In the genomic region with DNA sequence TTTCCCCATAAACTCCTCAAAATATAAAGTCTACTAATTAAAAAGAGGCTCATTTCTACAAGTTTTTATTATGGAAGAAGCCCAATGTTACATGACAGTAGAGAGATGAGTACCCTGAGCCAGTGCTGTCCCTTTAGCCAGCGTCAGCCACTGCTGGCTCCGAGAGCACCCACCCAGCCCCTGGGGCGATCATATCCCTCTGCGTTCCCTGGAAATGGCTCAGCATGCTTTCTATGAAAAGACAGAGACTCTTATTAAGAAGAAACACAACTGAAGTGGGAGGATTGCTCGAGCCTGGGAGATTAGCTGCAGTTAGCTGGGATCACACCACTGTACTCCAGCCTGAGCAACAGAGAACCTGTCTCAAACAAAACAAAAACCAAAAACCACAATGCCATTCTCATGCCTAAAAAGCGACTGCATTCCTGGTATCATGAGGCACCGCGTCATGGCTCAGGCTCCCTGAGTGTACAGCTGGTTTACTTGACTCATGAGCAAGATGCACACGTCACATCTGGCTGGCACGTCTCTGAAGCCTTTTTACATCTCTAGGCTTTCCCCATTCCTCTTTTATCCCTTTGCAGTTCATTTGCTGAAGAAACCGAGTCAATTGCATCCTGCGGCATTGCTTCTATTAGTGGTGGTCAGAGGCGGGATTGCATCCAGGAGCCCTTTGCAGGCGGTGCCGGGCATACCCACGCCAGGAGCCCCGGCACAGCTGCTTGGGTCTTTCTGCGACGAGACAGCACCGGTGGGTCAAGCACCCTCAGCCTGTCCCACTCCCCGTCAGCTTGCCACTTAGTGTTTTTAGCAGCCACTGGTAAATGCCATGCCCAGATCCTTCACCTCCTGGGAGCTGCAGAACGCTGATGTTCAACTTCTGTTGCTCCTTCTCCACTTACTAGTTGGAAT, we compare ENCODE assay signal across 14 cellular contexts.
A peak's percentile ranks its signal among the peaks of the same experiment; 100 is the strongest.
DNase-seq lines count a peak whose midpoint lies in the region; ATAC-seq and TF ChIP-seq lines count a peak whose summit lies in the region.
"Had no signal": no experiment of that assay in that cellular context is flagged by ENCODE, and none has a peak within 500 bp of the region (broad histone marks: within the 10 kb centered on the region; RNA-seq: fewer than 3 reads in every experiment).

No MANE protein-coding gene starts in this region.

- H3K9me3 ChIP-seq in heart right ventricle (peaks cover 0 to 11% (median 5%) of the 10 kb centered on the region in 11 donors), upper lobe of right lung (peaks cover 4% of the 10 kb centered on the region)

- H3K4me1 ChIP-seq in heart right ventricle (no peaks in the 10 kb centered on the region), upper lobe of right lung (no peaks in the 10 kb centered on the region)
- H3K4me1 ChIP-seq: A549 had no signal

- DNase-seq in Right ventricle myocardium superior (peak; percentile 30), heart right ventricle (no peak), SK-MEL-5 (ENCODE audit: low read depth, low spot score) (peak; percentile 97), fibroblast of mammary gland (ENCODE audit: low read depth) (peak; percentile 62), upper lobe of right lung (peak; percentile 33), GM19238 (ENCODE audit: insufficient read length, low spot score) (no peak), NCI-H2196 (lab: John Stamatoyannopoulos, UW; ENCODE audit: unreplicated experiment) (no peak), HCEC 1CT (no peak)
- DNase-seq: activated T-cell treated with anti-CD3 and anti-CD28 coated beads, Interleukin-2, amount 50 U/mL, for 1 hour; naive B cell; NCI-H1048; NK-92 treated with Interleukin-12 subunit alpha and Interleukin-12 subunit beta, amount 100 ng/mL, for 24 hours; stimulated activated naive CD8-positive, alpha-beta T cell treated with anti-CD3 and anti-CD28 coated beads, Interleukin-15, amount 100 ng/mL, for 72 hours had no signal

- in situ Hi-C loops in SK-MEL-5 (cut with HindIII; ENCODE audit: low pct_unique_long_range_greater_than_20kb, low sequenced_read_pairs) = no loop called here

- H3K27ac ChIP-seq in heart right ventricle = no peak overlapping the region
- H3K27ac ChIP-seq in upper lobe of right lung = no peak overlapping the region
- H3K27ac ChIP-seq: A549 had no signal

- ATAC-seq in Right ventricle myocardium superior (ENCODE audit: poor library complexity) (no peak), heart right ventricle (no peak), upper lobe of right lung (no peak)
- ATAC-seq: stimulated activated naive CD8-positive, alpha-beta T cell treated with anti-CD3 and anti-CD28 coated beads, Interleukin-15, amount 100 ng/mL, for 72 hours had no signal

- H3K4me3 ChIP-seq in heart right ventricle (no peak overlapping the region), fibroblast of mammary gland (ENCODE audit: control insufficient read depth, low read depth, low read length) (no peak overlapping the region), upper lobe of right lung (no peak overlapping the region)
- H3K4me3 ChIP-seq: A549 had no signal

- intact Hi-C loops in Right ventricle myocardium superior (cut with DNase I) = no loop called here
- intact Hi-C loops in heart right ventricle (cut with DNase I) = no loop called here
- intact Hi-C loops in upper lobe of right lung (cut with DNase I) = no loop called here

- H3K36me3 ChIP-seq in heart right ventricle (no peaks in the 10 kb centered on the region), upper lobe of right lung (no peaks in the 10 kb centered on the region)

- H3K27me3 ChIP-seq in heart right ventricle (peaks cover 0 to 22% (median 13%) of the 10 kb centered on the region in 7 donors), upper lobe of right lung (no peaks in the 10 kb centered on the region)

- no peak for TF ChIP-seq CTCF in heart right ventricle (IDR thresholded peaks at IDR 0.05)
- no peak for TF ChIP-seq CTCF in fibroblast of mammary gland (conservative IDR thresholded peaks at IDR 0.05; ENCODE audit: control insufficient read depth, insufficient read depth, low read depth, low read length)
- no peak for TF ChIP-seq CTCF in upper lobe of right lung (IDR thresholded peaks at IDR 0.05)

- 79 to 84% methylated on average over 22 of the region's 22 CpGs for WGBS in heart right ventricle, 2 donors

Comparison
In these comparisons a context has a peak if more than half of its experiments do, and no peak if none do; other contexts are left out.
1. DNase-seq: peak in Right ventricle myocardium superior (single experiment), SK-MEL-5 (single experiment), fibroblast of mammary gland (single experiment) and upper lobe of right lung (single experiment); none in heart right ventricle (0 of 2), GM19238 (single experiment), NCI-H2196 (single experiment) and HCEC 1CT (single experiment).